10 cellular contexts compared by ENCODE assay signal in genomic region chr16:78505544-78506371, GRCh38.
DNase-seq lines count a peak whose midpoint lies in the region; ATAC-seq and TF ChIP-seq lines count a peak whose summit lies in the region.
"Had no signal": no experiment of that assay in that cellular context is flagged by ENCODE, and none has a peak within 500 bp of the region (broad histone marks: within the 10 kb centered on the region; RNA-seq: fewer than 3 reads in every experiment).

No MANE protein-coding gene starts in this region.

- H3K4me1 Mint-ChIP-seq in nephron, result peaks cover 60% of the 10 kb centered on the region

- TF ChIP-seq POLR2A in vagina (IDR thresholded peaks at IDR 0.05), result no peak

- no peaks in the 10 kb centered on the region for H3K27me3 ChIP-seq in vagina

- no peaks in the 10 kb centered on the region for H3K36me3 Mint-ChIP-seq in nephron (ENCODE audit: low read depth)

- H3K9me3 ChIP-seq in vagina, result no peaks in the 10 kb centered on the region

- H3K4me3 Mint-ChIP-seq in nephron, result peak overlapping the region in 2 of 3 experiments; percentile 54 to 67
- H3K4me3 Mint-ChIP-seq: activated B cell treated with CpG ODN at 0.5 μM for 24 hours had no signal

- intact Hi-C loops in vagina (cut with DNase I), result loop anchor here (2.0 kb wide), 1 partner anchor 1095 kb away; the partner anchor contains the start of gene MAF

- peak overlapping the region; percentile 77 to 95 (median 91) for H3K27ac Mint-ChIP-seq in nephron
- H3K27ac Mint-ChIP-seq: activated B cell treated with CpG ODN at 0.5 μM for 24 hours had no signal

- ATAC-seq in HG03520 (IDR thresholded peaks at IDR 0.05; ENCODE audit: unreplicated experiment), result no peak
- ATAC-seq in GM21447 (IDR thresholded peaks at IDR 0.05; ENCODE audit: unreplicated experiment), result no peak

- H3K9me3 Mint-ChIP-seq in nephron, result no peaks in the 10 kb centered on the region
- H3K9me3 Mint-ChIP-seq: activated B cell treated with CpG ODN at 0.5 μM for 24 hours had no signal

- H3K36me3 ChIP-seq in vagina, result no peaks in the 10 kb centered on the region

- DNase-seq in NCI-H82 (lab: John Stamatoyannopoulos, UW) (peak; percentile 11), NCI-H82 treated with DMSO at 0.1 percent for 48 hours (lab: John Stamatoyannopoulos, UW; ENCODE audit: unreplicated experiment) (no peak), glomerular visceral epithelial cell (ENCODE audit: extremely low spot score) (peak; percentile 1), vagina (ENCODE audit: extremely low spot score in 2 of 2) (peak in 1 of 2 donors; percentile 97), NAMALWA (ENCODE audit: low spot score) (no peak)
- DNase-seq: activated B cell treated with CpG ODN at 0.5 μM for 24 hours, NCI-H2107 had no signal

- H3K4me3 ChIP-seq in vagina, result peak overlapping the region in 1 of 2 donors; percentile 37

- H3K27me3 Mint-ChIP-seq in nephron (ENCODE audit: low read depth), result peaks cover 26% of the 10 kb centered on the region
- H3K27me3 Mint-ChIP-seq: activated B cell treated with CpG ODN at 0.5 μM for 24 hours had no signal

- peaks cover 16% of the 10 kb centered on the region for H3K4me1 ChIP-seq in vagina

- H3K27ac ChIP-seq in vagina, result peak overlapping the region; percentile 64

- TF ChIP-seq CTCF in nephron (IDR thresholded peaks at IDR 0.05; ENCODE audit: unreplicated experiment in 3 of 3) (peak; percentile 25 to 54 (median 52)), vagina (IDR thresholded peaks at IDR 0.05) (peak in 1 of 3 experiments; percentile 59)

Comparison
In these comparisons a context has a peak if more than half of its experiments do, and no peak if none do; other contexts are left out.
1. DNase-seq: peak in NCI-H82 (single experiment) and glomerular visceral epithelial cell (single experiment); none in NCI-H82 treated with DMSO at 0.1 percent for 48 hours (single experiment) and NAMALWA (single experiment).